Comparison of ENCODE assay signal across 7 cellular contexts in genomic region chr15:59528965-59529402, GRCh38.
DNase-seq lines count a peak whose midpoint lies in the region; ATAC-seq and TF ChIP-seq lines count a peak whose summit lies in the region.

No MANE protein-coding gene starts in this region.

- TF ChIP-seq CTCF in SK-N-SH (IDR thresholded peaks at IDR 0.05), result peak; percentile 86
- TF ChIP-seq CTCF in ovary (IDR thresholded peaks at IDR 0.05), result peak; percentile 54 to 67 (median 63)
- TF ChIP-seq CTCF in transverse colon (IDR thresholded peaks at IDR 0.05), result peak; percentile 77 to 84 (median 78)

- H2AFZ ChIP-seq in SK-N-SH (ENCODE audit: low read depth), result peak overlapping the region; percentile 43

- peak; percentile 50 for ATAC-seq in GM18868 (IDR thresholded peaks at IDR 0.05; ENCODE audit: unreplicated experiment)

- H3K36me3 ChIP-seq in SK-N-SH (replicated peaks in 1 of 2; ENCODE audit: control insufficient read depth in 1 of 2, insufficient read depth in 2 of 2, low read length in 1 of 2) (no peaks in the 10 kb centered on the region), ovary (no peaks in the 10 kb centered on the region), transverse colon (no peaks in the 10 kb centered on the region)

- no peak overlapping the region for H3K4me3 ChIP-seq in SK-N-SH (ENCODE audit: low read depth in 2 of 2, low read length in 1 of 2)
- H3K4me3 ChIP-seq in ovary, result no peak overlapping the region
- H3K4me3 ChIP-seq in transverse colon, result no peak overlapping the region

- no peaks in the 10 kb centered on the region for H3K4me1 ChIP-seq in SK-N-SH (ENCODE audit: control insufficient read depth in 1 of 2, insufficient read depth in 2 of 2, low read depth in 1 of 2, low read length in 1 of 2)
- H3K4me1 ChIP-seq in ovary (ENCODE audit: insufficient read depth), result no peaks in the 10 kb centered on the region
- H3K4me1 ChIP-seq in transverse colon, result peaks cover 0 to 43% (median 24%) of the 10 kb centered on the region in 4 donors

- H3K27me3 ChIP-seq in SK-N-SH (ENCODE audit: insufficient read depth) (no peaks in the 10 kb centered on the region), ovary (no peaks in the 10 kb centered on the region), transverse colon (no peaks in the 10 kb centered on the region)

- H3K9me2 ChIP-seq in SK-N-SH, result no peaks in the 10 kb centered on the region

- no peaks in the 10 kb centered on the region for H3K79me2 ChIP-seq in SK-N-SH (ENCODE audit: insufficient read depth)

- H3K9ac ChIP-seq in SK-N-SH, result no peak overlapping the region

- H3K27ac ChIP-seq in SK-N-SH (ENCODE audit: low read depth in 2 of 2, low read length in 1 of 2), result no peak overlapping the region
- H3K27ac ChIP-seq in ovary, result no peak overlapping the region
- peak overlapping the region in 3 of 4 donors; percentile 22 to 42 (median 28) for H3K27ac ChIP-seq in transverse colon

- CTCF ChIA-PET in SK-N-SH (lab: Yijun Ruan, JAX), result interaction anchor here (0.6 to 2.5 kb wide), 73 partner anchors 9 to 1346 kb away, joined by 3 to 47 read pairs (median 4); partner anchors contain the start of genes BNIP2, FAM81A, GTF2A2 and MINDY2

- peak; percentile 96 for TF ChIP-seq RAD21 in SK-N-SH (IDR thresholded peaks at IDR 0.05; ENCODE audit: low read length)

- no peak for TF ChIP-seq EP300 in SK-N-SH (IDR thresholded peaks at IDR 0.05; ENCODE audit: borderline replicate concordance in 1 of 2, low read depth in 1 of 2, low read length in 1 of 2)
- TF ChIP-seq EP300 in ovary (IDR thresholded peaks at IDR 0.05), result no peak
- TF ChIP-seq EP300 in transverse colon (IDR thresholded peaks at IDR 0.05; ENCODE audit: low read depth), result no peak

- DNase-seq in NCI-H1092 (lab: John Stamatoyannopoulos, UW), result peak; percentile 38
- peak; percentile 80 for DNase-seq in SK-N-SH
- peak; percentile 66 for DNase-seq in activated naive CD4-positive, alpha-beta T cell treated with Interleukin-2 at 50 U/mL for 16 hours
- peak; percentile 84 for DNase-seq in globus pallidus (ENCODE audit: low spot score)
- peak; percentile 73 to 87 (median 76) for DNase-seq in ovary
- DNase-seq in transverse colon, result peak; percentile 92

- intact Hi-C loops in ovary (cut with DNase I), result no loop called here
- intact Hi-C loops in transverse colon (cut with DNase I; ENCODE audit: low total_unique reads), result no loop called here

- no peaks in the 10 kb centered on the region for H3F3A ChIP-seq in SK-N-SH (replicated peaks; ENCODE audit: insufficient read depth)

- H3K9me3 ChIP-seq in SK-N-SH, result no peaks in the 10 kb centered on the region
- no peaks in the 10 kb centered on the region for H3K9me3 ChIP-seq in ovary
- H3K9me3 ChIP-seq in transverse colon, result no peaks in the 10 kb centered on the region

- 21% methylated on average over 8 of the region's 8 CpGs for WGBS in SK-N-SH (ENCODE audit: low lambda C conversion rate)
- 7 to 11% (median 8%) methylated on average over 8 of the region's 8 CpGs for WGBS in ovary, 3 donors
- 13 to 80% methylated on average over 1 to 8 of the region's 8 CpGs for WGBS in transverse colon (ENCODE audit: low coverage in 1 of 2), 2 donors

- in situ Hi-C loops in transverse colon (cut with MboI; ENCODE audit: low pct_ligation_motif_present in 1 of 4, low pct_unique_long_range_greater_than_20kb in 1 of 4, low sequenced_read_pairs in 3 of 4), result no loop called here

- H3K4me2 ChIP-seq in SK-N-SH, result no peak overlapping the region

- TF ChIP-seq POLR2A in ovary (IDR thresholded peaks at IDR 0.05), result no peak
- no peak for TF ChIP-seq POLR2A in transverse colon (IDR thresholded peaks at IDR 0.05)

- H4K20me1 ChIP-seq in SK-N-SH (ENCODE audit: insufficient read depth), result no peaks in the 10 kb centered on the region

- POLR2A ChIA-PET in SK-N-SH (lab: Yijun Ruan, JAX), result no interaction called here

TF ChIP-seq in SK-N-SH, 30 proteins besides CTCF, POLR2A, EP300 and RAD21 (continues in another document):
- TF ChIP-seq POLR2AphosphoS5 (IDR thresholded peaks at IDR 0.05; ENCODE audit: low read depth, low read length) (no peak), GABPA (IDR thresholded peaks at IDR 0.05; ENCODE audit: low read depth) (no peak), FOXM1 (IDR thresholded peaks at IDR 0.05; ENCODE audit: low read depth) (no peak), SIN3A (IDR thresholded peaks at IDR 0.05; ENCODE audit: borderline replicate concordance, low read depth, low read length) (no peak), NRF1 (IDR thresholded peaks at IDR 0.05; ENCODE audit: low read depth, low read length) (no peak), GATA2 (CRISPR knock-in tag; IDR thresholded peaks at IDR 0.05) (no peak), REST (IDR thresholded peaks at IDR 0.05; ENCODE audit: low read depth, low read length) (peak; percentile 83), JUND (IDR thresholded peaks at IDR 0.05) (no peak), RCOR1 (IDR thresholded peaks at IDR 0.05; ENCODE audit: low read length) (no peak), CHD2 (IDR thresholded peaks at IDR 0.05; ENCODE audit: low read length, partially characterized antibody) (no peak), FOXJ3 (CRISPR knock-in tag; IDR thresholded peaks at IDR 0.05) (no peak), ZBTB33 (IDR thresholded peaks at IDR 0.05; ENCODE audit: borderline replicate concordance, low read depth) (no peak), SMC3 (IDR thresholded peaks at IDR 0.05; ENCODE audit: low read depth, low read length) (peak; percentile 76), RFX5 (IDR thresholded peaks at IDR 0.05; ENCODE audit: low read length) (no peak), TAF1 (IDR thresholded peaks at IDR 0.05; ENCODE audit: borderline replicate concordance, low read depth, low read length) (no peak), TEAD4 (IDR thresholded peaks at IDR 0.05; ENCODE audit: borderline replicate concordance, insufficient read depth) (no peak), ELF1 (IDR thresholded peaks at IDR 0.05) (no peak), EZH2phosphoT487 (IDR thresholded peaks at IDR 0.05; ENCODE audit: borderline replicate concordance, low read depth) (no peak), MXI1 (IDR thresholded peaks at IDR 0.05; ENCODE audit: low read depth, low read length) (no peak), RXRA (IDR thresholded peaks at IDR 0.05; ENCODE audit: borderline replicate concordance, low read depth) (no peak), MAX (IDR thresholded peaks at IDR 0.05; ENCODE audit: low read depth) (peak; percentile 68), TCF12 (IDR thresholded peaks at IDR 0.05) (no peak), NFIC (IDR thresholded peaks at IDR 0.05; ENCODE audit: borderline replicate concordance) (no peak), YY1 (IDR thresholded peaks at IDR 0.05; ENCODE audit: low read depth) (no peak)
- TF ChIP-seq, protein P1, sequence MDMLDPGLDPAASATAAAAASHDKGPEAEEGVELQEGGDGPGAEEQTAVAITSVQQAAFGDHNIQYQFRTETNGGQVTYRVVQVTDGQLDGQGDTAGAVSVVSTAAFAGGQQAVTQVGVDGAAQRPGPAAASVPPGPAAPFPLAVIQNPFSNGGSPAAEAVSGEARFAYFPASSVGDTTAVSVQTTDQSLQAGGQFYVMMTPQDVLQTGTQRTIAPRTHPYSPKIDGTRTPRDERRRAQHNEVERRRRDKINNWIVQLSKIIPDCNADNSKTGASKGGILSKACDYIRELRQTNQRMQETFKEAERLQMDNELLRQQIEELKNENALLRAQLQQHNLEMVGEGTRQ (IDR thresholded peaks at IDR 0.05; ENCODE audit: borderline replicate concordance, low read depth, low read length), result no peak

Comparison
In these comparisons a context has a peak if more than half of its experiments do, and no peak if none do; other contexts are left out.
1. DNase-seq: peak in every context shown above with its lines; median percentile 92 in transverse colon; 84 in globus pallidus; 80 in SK-N-SH; 76 in ovary; 66 in activated naive CD4-positive, alpha-beta T cell treated with Interleukin-2 at 50 U/mL for 16 hours; 38 in NCI-H1092.
2. H3K27ac ChIP-seq: peak in transverse colon (3 of 4); none in SK-N-SH (0 of 2) and ovary (0 of 2).
3. Peak in every context shown above with its lines, with median percentiles within 50 percentile points of each other: CTCF ChIP-seq.